Comparison of ENCODE assay signal across 29 cellular contexts in the genomic region with DNA sequence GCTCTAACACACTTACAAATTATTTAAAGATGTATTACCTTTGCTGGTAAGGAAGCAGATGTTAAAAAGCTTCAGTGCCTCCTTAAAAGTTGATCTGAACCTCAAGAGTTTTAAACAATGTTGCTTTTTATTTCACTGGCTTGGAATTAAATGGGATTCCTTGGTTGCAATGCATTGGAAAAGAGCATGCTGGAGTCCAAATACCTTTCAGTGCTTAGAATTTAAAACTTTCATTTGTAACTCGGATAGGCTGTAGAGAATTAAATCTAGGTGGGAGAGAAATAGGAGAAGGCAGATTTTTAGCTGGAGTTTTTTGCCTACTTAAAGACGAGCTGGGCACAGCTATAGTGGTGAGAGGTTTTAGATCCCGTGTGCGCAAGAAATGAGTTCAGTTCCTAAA.
DNase-seq lines count a peak whose midpoint lies in the region; ATAC-seq and TF ChIP-seq lines count a peak whose summit lies in the region.
"Had no signal": no experiment of that assay in that cellular context is flagged by ENCODE, and none has a peak within 500 bp of the region (broad histone marks: within the 10 kb centered on the region; RNA-seq: fewer than 3 reads in every experiment).

No MANE protein-coding gene starts in this region.

- no peaks in the 10 kb centered on the region for H3K36me3 Mint-ChIP-seq in natural killer cell
- H3K36me3 Mint-ChIP-seq: immature natural killer cell, naive B cell had no signal

- H3K4me2 ChIP-seq in osteoblast (ENCODE audit: insufficient read depth, low read length) = no peak overlapping the region

- H3K27ac ChIP-seq in SJCRH30 (peak overlapping the region; percentile 15), osteoblast (ENCODE audit: low read depth, low read length) (no peak overlapping the region)
- H3K27ac ChIP-seq: adrenal gland, colonic mucosa, foreskin keratinocyte, tibial artery, WERI-Rb-1 had no signal

- intact Hi-C loops in natural killer cell (cut with micrococcal nuclease) = no loop called here

- DNase-seq in Ammon's horn (ENCODE audit: low spot score) (peak; percentile 22), SJCRH30 (no peak), fibroblast of the aortic adventitia (ENCODE audit: low read depth) (peak; percentile 16), osteoblast (ENCODE audit: insufficient read length, low spot score, missing footprints) (peak; percentile 48), natural killer cell (no peak)
- DNase-seq: activated CD4-positive, alpha-beta T cell treated with anti-CD3 and anti-CD28 coated beads, Interleukin-2, amount 10 ng/mL, durations not matched to agents 24 days and 14 days; activated naive CD4-positive, alpha-beta T cell; activated T-cell treated with anti-CD3 and anti-CD28 coated beads, Interleukin-2, amount 50 U/mL, for 48 hours; Caco-2; colonic mucosa; effector memory CD4-positive, alpha-beta T cell; foreskin keratinocyte; immature natural killer cell; MM.1S; naive B cell; NCI-H2029; PC-3; stimulated activated CD4-positive, alpha-beta T cell treated with anti-CD3 and anti-CD28 coated beads, Interleukin-1b, Interleukin-23, amount 100 ng/mL, for 48 hours; stimulated activated CD8-positive, alpha-beta memory T cell treated with anti-CD3 and anti-CD28 coated beads, Interleukin-4, amount 100 ng/mL, for 48 hours; stimulated activated naive CD8-positive, alpha-beta T cell treated with anti-CD3 and anti-CD28 coated beads, Interleukin-15, amount 100 ng/mL, for 72 hours; tibial artery; WERI-Rb-1 had no signal

- no peak overlapping the region for H2AFZ ChIP-seq in osteoblast (ENCODE audit: low read length)

- H3K27ac Mint-ChIP-seq in natural killer cell = no peak overlapping the region
- H3K27ac Mint-ChIP-seq: activated CD4-positive, alpha-beta T cell treated with anti-CD3 and anti-CD28 coated beads, Interleukin-2, amount 10 ng/mL, durations not matched to agents 24 days and 14 days; immature natural killer cell; naive B cell; stimulated activated naive CD8-positive, alpha-beta T cell treated with anti-CD3 and anti-CD28 coated beads, Interleukin-15, amount 100 ng/mL, for 72 hours had no signal

- H3K27me3 Mint-ChIP-seq in natural killer cell (ENCODE audit: low read depth in 2 of 2) = no peaks in the 10 kb centered on the region
- H3K27me3 Mint-ChIP-seq: activated CD4-positive, alpha-beta T cell treated with anti-CD3 and anti-CD28 coated beads, Interleukin-2, amount 10 ng/mL, durations not matched to agents 24 days and 14 days; naive B cell; stimulated activated naive CD8-positive, alpha-beta T cell treated with anti-CD3 and anti-CD28 coated beads, Interleukin-15, amount 100 ng/mL, for 72 hours had no signal

- H3K9me3 Mint-ChIP-seq in natural killer cell = peaks cover 0 to 2% of the 10 kb centered on the region in 2 donors
- H3K9me3 Mint-ChIP-seq: activated CD4-positive, alpha-beta T cell treated with anti-CD3 and anti-CD28 coated beads, Interleukin-2, amount 10 ng/mL, durations not matched to agents 24 days and 14 days; immature natural killer cell; naive B cell; stimulated activated naive CD8-positive, alpha-beta T cell treated with anti-CD3 and anti-CD28 coated beads, Interleukin-15, amount 100 ng/mL, for 72 hours had no signal

- H3K4me1 ChIP-seq in SJCRH30 (peaks cover 17% of the 10 kb centered on the region), osteoblast (ENCODE audit: insufficient read depth, low read length) (no peaks in the 10 kb centered on the region)
- H3K4me1 ChIP-seq: Caco-2, colonic mucosa, foreskin keratinocyte, tibial artery had no signal

- H3K9me3 ChIP-seq in SJCRH30 (replicated peaks) (no peaks in the 10 kb centered on the region), osteoblast (ENCODE audit: low read depth, low read length) (no peaks in the 10 kb centered on the region)
- H3K9me3 ChIP-seq: adrenal gland, Caco-2, colonic mucosa, tibial artery had no signal

- no peaks in the 10 kb centered on the region for H3K27me3 ChIP-seq in SJCRH30
- H3K27me3 ChIP-seq in osteoblast (ENCODE audit: insufficient read depth, low read length) = no peaks in the 10 kb centered on the region
- H3K27me3 ChIP-seq: adrenal gland, colonic mucosa, foreskin keratinocyte, tibial artery had no signal

- H3K79me2 ChIP-seq in osteoblast (ENCODE audit: insufficient read depth, low read length) = no peaks in the 10 kb centered on the region

- H3K4me3 ChIP-seq in SJCRH30 (peak overlapping the region; percentile 20), fibroblast of the aortic adventitia (ENCODE audit: low read depth, low read length) (no peak overlapping the region), osteoblast (ENCODE audit: insufficient read depth, low read length) (no peak overlapping the region)
- H3K4me3 ChIP-seq: colonic mucosa, K562, smooth muscle cell, tibial artery had no signal

- no peak for TF ChIP-seq CTCF in fibroblast of the aortic adventitia (IDR thresholded peaks at IDR 0.05; ENCODE audit: insufficient read depth, low read length)
- no peak for TF ChIP-seq CTCF in osteoblast (IDR thresholded peaks at IDR 0.05; ENCODE audit: extremely low read depth, low read depth, low read length)
- no peak for TF ChIP-seq CTCF in natural killer cell (IDR thresholded peaks at IDR 0.05)

- H3K36me3 ChIP-seq in SJCRH30 (no peaks in the 10 kb centered on the region), osteoblast (ENCODE audit: insufficient read depth, low read length) (no peaks in the 10 kb centered on the region)
- H3K36me3 ChIP-seq: adrenal gland, colonic mucosa, tibial artery, WERI-Rb-1 had no signal

- no peak for ATAC-seq in GM18873 (IDR thresholded peaks at IDR 0.05; ENCODE audit: low FRiP score, unreplicated experiment)
- ATAC-seq in GM18505 (IDR thresholded peaks at IDR 0.05; ENCODE audit: unreplicated experiment) = no peak
- ATAC-seq in natural killer cell = no peak
- ATAC-seq: foreskin keratinocyte; K562; left lobe of liver; PC-3; Right ventricle myocardium inferior; stimulated activated naive CD8-positive, alpha-beta T cell treated with anti-CD3 and anti-CD28 coated beads, Interleukin-15, amount 100 ng/mL, for 72 hours had no signal

- no peak for TF ChIP-seq POLR2A in GM18505 (IDR thresholded peaks at IDR 0.05; ENCODE audit: borderline replicate concordance, extremely low read depth, insufficient read depth, insufficient read length)

- no peaks in the 10 kb centered on the region for H3K4me1 Mint-ChIP-seq in natural killer cell
- H3K4me1 Mint-ChIP-seq: activated CD4-positive, alpha-beta T cell treated with anti-CD3 and anti-CD28 coated beads, Interleukin-2, amount 10 ng/mL, durations not matched to agents 24 days and 14 days; immature natural killer cell; stimulated activated naive CD8-positive, alpha-beta T cell treated with anti-CD3 and anti-CD28 coated beads, Interleukin-15, amount 100 ng/mL, for 72 hours had no signal

- H4K20me1 ChIP-seq in osteoblast (ENCODE audit: insufficient read depth, low read length) = no peaks in the 10 kb centered on the region

- H3K4me3 Mint-ChIP-seq in natural killer cell = no peak overlapping the region
- H3K4me3 Mint-ChIP-seq: activated CD4-positive, alpha-beta T cell treated with anti-CD3 and anti-CD28 coated beads, Interleukin-2, amount 10 ng/mL, durations not matched to agents 24 days and 14 days; immature natural killer cell; naive B cell; stimulated activated naive CD8-positive, alpha-beta T cell treated with anti-CD3 and anti-CD28 coated beads, Interleukin-15, amount 100 ng/mL, for 72 hours had no signal

Comparison
In these comparisons a context has a peak if more than half of its experiments do, and no peak if none do; other contexts are left out.
1. DNase-seq: peak in Ammon's horn (single experiment), fibroblast of the aortic adventitia (single experiment) and osteoblast (single experiment); none in SJCRH30 (0 of 2) and natural killer cell (single experiment).